In the genomic region with DNA sequence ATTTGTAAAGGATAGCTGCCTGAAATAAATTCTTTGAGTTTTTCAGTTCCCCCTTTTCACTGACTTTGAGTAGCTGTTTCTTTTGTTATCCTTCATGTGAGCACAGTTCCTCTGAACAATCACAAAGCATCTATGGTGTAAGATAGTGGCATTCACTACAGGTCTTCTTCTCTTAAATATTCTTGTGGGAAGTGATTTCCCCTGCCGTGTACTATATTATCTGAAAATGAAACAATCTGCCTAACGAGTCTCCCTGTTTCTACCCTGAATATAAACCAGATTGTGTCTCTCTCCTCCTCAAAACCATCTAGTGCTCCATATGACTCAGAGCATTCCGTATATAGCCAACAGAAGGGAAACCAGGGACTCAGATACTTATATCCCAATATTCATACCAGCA, we compare ENCODE assay signal across 12 cellular contexts.
DNase-seq lines count a peak whose midpoint lies in the region; ATAC-seq and TF ChIP-seq lines count a peak whose summit lies in the region.
"Had no signal": no experiment of that assay in that cellular context is flagged by ENCODE, and none has a peak within 500 bp of the region (broad histone marks: within the 10 kb centered on the region; RNA-seq: fewer than 3 reads in every experiment).

No MANE protein-coding gene starts in this region.

- ATAC-seq in GM18868 (IDR thresholded peaks at IDR 0.05; ENCODE audit: unreplicated experiment): peak; percentile 68
- ATAC-seq in GM21447 (IDR thresholded peaks at IDR 0.05; ENCODE audit: unreplicated experiment): peak; percentile 57
- peak; percentile 46 for ATAC-seq in HG03039 (IDR thresholded peaks at IDR 0.05; ENCODE audit: unreplicated experiment)
- ATAC-seq: esophagus mucosa had no signal

- H3K4me2 ChIP-seq in OCI-LY3 (ENCODE audit: low read length): peak overlapping the region; percentile 51

- DNase-seq in prostate gland (ENCODE audit: low spot score): no peak
- DNase-seq in tibial artery: no peak
- DNase-seq in A673 (ENCODE audit: low spot score): no peak
- DNase-seq in NCI-H2107 treated with DMSO at 0.1 percent for 48 hours (lab: John Stamatoyannopoulos, UW; ENCODE audit: unreplicated experiment): no peak
- DNase-seq: CD4-positive, alpha-beta memory T cell; NCI-H2029 treated with DMSO at 0.1 percent for 48 hours; stimulated activated CD4-positive, alpha-beta T cell treated with anti-CD3 and anti-CD28 coated beads, Interleukin-2, amount 100 ng/mL, for 48 hours had no signal

- no peak overlapping the region for H3K27ac ChIP-seq in OCI-LY3 (ENCODE audit: low read length)
- no peak overlapping the region for H3K27ac ChIP-seq in prostate gland
- H3K27ac ChIP-seq in tibial artery: no peak overlapping the region
- no peak overlapping the region for H3K27ac ChIP-seq in A673 (ENCODE audit: low read depth, low read length, poor library complexity, severe bottlenecking)

- H4K20me1 ChIP-seq in OCI-LY3 (ENCODE audit: insufficient read depth, low read length): no peaks in the 10 kb centered on the region

- no peaks in the 10 kb centered on the region for H3K79me2 ChIP-seq in OCI-LY3 (ENCODE audit: low read length)

- POLR2A ChIA-PET in A673 (lab: Charles Lee; ENCODE audit: low non-redundant PET): no interaction called here

- TF ChIP-seq CTCF in OCI-LY3 (IDR thresholded peaks at IDR 0.05; ENCODE audit: low read depth, low read length) (no peak), prostate gland (IDR thresholded peaks at IDR 0.05) (no peak), tibial artery (IDR thresholded peaks at IDR 0.05) (no peak), A673 (conservative IDR thresholded peaks at IDR 0.05; ENCODE audit: low read depth, low read length) (no peak)

- intact Hi-C loops in prostate gland (cut with DNase I): no loop called here
- intact Hi-C loops in tibial artery (cut with DNase I; ENCODE audit: low total_unique reads): no loop called here
- intact Hi-C loops in A673 (cut with micrococcal nuclease; ENCODE audit: unreplicated experiment): no loop called here

- CTCF ChIA-PET in A673 (lab: Charles Lee): no interaction called here

- H3K27me3 ChIP-seq in OCI-LY3 (ENCODE audit: low read depth, low read length) (no peaks in the 10 kb centered on the region), prostate gland (replicated peaks; ENCODE audit: insufficient read depth) (no peaks in the 10 kb centered on the region), tibial artery (no peaks in the 10 kb centered on the region), A673 (replicated peaks; ENCODE audit: insufficient read depth, low read depth, low read length, poor library complexity) (no peaks in the 10 kb centered on the region)

- H3K9me3 ChIP-seq in OCI-LY3 (ENCODE audit: insufficient read depth, low read length) (peaks cover 3% of the 10 kb centered on the region; the same call in 1 of the 2 replicates), prostate gland (no peaks in the 10 kb centered on the region), tibial artery (no peaks in the 10 kb centered on the region), A673 (ENCODE audit: low read depth, low read length, poor library complexity, severe bottlenecking) (no peaks in the 10 kb centered on the region)

- no TSS peak for BruUV-seq in A673 (replicated peaks; lab: Mats Ljungman, UMichigan)

- H3K4me3 ChIP-seq in OCI-LY3 (ENCODE audit: low read length) (0 out of 2 replicates have a peak overlapping the region, but pooled peaks have one; percentile 8), prostate gland (no peak overlapping the region), tibial artery (no peak overlapping the region), A673 (ENCODE audit: low read depth, low read length, poor library complexity, severe bottlenecking) (no peak overlapping the region)

- H3K36me3 ChIP-seq in OCI-LY3 (replicated peaks; ENCODE audit: low read depth, low read length): peaks cover 7% of the 10 kb centered on the region
- H3K36me3 ChIP-seq in prostate gland: no peaks in the 10 kb centered on the region
- peaks cover 6 to 19% (median 18%) of the 10 kb centered on the region in 3 donors for H3K36me3 ChIP-seq in tibial artery
- no peaks in the 10 kb centered on the region for H3K36me3 ChIP-seq in A673 (ENCODE audit: insufficient read depth, low read length, poor library complexity, severe bottlenecking)

- TF ChIP-seq POLR2A in prostate gland (IDR thresholded peaks at IDR 0.05): no peak

- H3K4me1 ChIP-seq in OCI-LY3 (ENCODE audit: low read length): peaks cover 54% of the 10 kb centered on the region
- no peaks in the 10 kb centered on the region for H3K4me1 ChIP-seq in prostate gland (replicated peaks)
- no peaks in the 10 kb centered on the region for H3K4me1 ChIP-seq in tibial artery
- no peaks in the 10 kb centered on the region for H3K4me1 ChIP-seq in A673 (ENCODE audit: insufficient read depth, low read length, poor library complexity, severe bottlenecking)

- WGBS in prostate gland: 99% methylated on average over 3 of the region's 3 CpGs

- no peak overlapping the region for H2AFZ ChIP-seq in OCI-LY3 (ENCODE audit: low read depth, low read length)

- 0 out of 2 replicates have a peak overlapping the region, but pooled peaks have one; percentile 3 for H3K9ac ChIP-seq in OCI-LY3 (ENCODE audit: low read length)
